ENCODE assay signal across 16 cellular contexts in genomic region chrX:46703980-46704379, GRCh38. TPM values are rescaled to one million over a fixed set of nuclear protein-coding genes. Genes with fewer than 3 reads are reported as not detected.
DNase-seq lines count a peak whose midpoint lies in the region; ATAC-seq, FAIRE-seq and TF ChIP-seq lines count a peak whose summit lies in the region.
"Had no signal": no experiment of that assay in that cellular context is flagged by ENCODE, and none has a peak within 500 bp of the region (broad histone marks: within the 10 kb centered on the region; RNA-seq: fewer than 3 reads in every experiment).

No MANE protein-coding gene starts in this region.

- TF ChIP-seq CTCF in AG10803 (conservative IDR thresholded peaks at IDR 0.05; ENCODE audit: low read length) = no peak

- ATAC-seq in HG03066 (IDR thresholded peaks at IDR 0.05; ENCODE audit: low read depth, unreplicated experiment) = peak; percentile 43
- ATAC-seq in GM21786 (IDR thresholded peaks at IDR 0.05; ENCODE audit: unreplicated experiment) = no peak
- ATAC-seq: pancreas had no signal

- no peaks in the 10 kb centered on the region for H4K20me1 ChIP-seq in Karpas-422 (ENCODE audit: insufficient read depth, low read depth, low read length)

- CTCF ChIA-PET in HEK293T (lab: Yijun Ruan, JAX) = no interaction called here

- no peaks in the 10 kb centered on the region for H3K9me2 ChIP-seq in Karpas-422 (replicated peaks; ENCODE audit: insufficient read depth, low read length)

- no peaks in the 10 kb centered on the region for H3K36me3 ChIP-seq in adipocyte (ENCODE audit: control insufficient read depth, insufficient read depth, low read length, severe bottlenecking)
- no peaks in the 10 kb centered on the region for H3K36me3 ChIP-seq in Karpas-422 (ENCODE audit: insufficient read depth, low read length)
- H3K36me3 ChIP-seq: pancreas had no signal

- peaks cover 6% of the 10 kb centered on the region for H3K4me1 ChIP-seq in adipocyte (ENCODE audit: control insufficient read depth, insufficient read depth, low read length)
- H3K4me1 ChIP-seq in Karpas-422 (ENCODE audit: low read length) = no peaks in the 10 kb centered on the region
- H3K4me1 ChIP-seq: pancreas had no signal

- peak; percentile 45 for DNase-seq in AG10803 (ENCODE audit: low read depth)
- no peak for DNase-seq in GM12892 (ENCODE audit: insufficient read length)
- peak; percentile 11 for DNase-seq in adipocyte (ENCODE audit: low read depth)
- DNase-seq in Karpas-422 = no peak
- no peak for DNase-seq in HEK293T (ENCODE audit: extremely low spot score)
- DNase-seq in dedifferentiated amniotic fluid mesenchymal stem cell (ENCODE audit: extremely low spot score) = no peak
- DNase-seq: cerebellar nuclear complex, DMS 273 treated with DMSO at 0.1 percent for 48 hours, IMR-90, NCI-H1048, pancreas, SIG-M5 had no signal

- no peak overlapping the region for H3K4me3 ChIP-seq in AG10803 (ENCODE audit: low read length)
- H3K4me3 ChIP-seq in adipocyte (ENCODE audit: low read length) = no peak overlapping the region
- no peak overlapping the region for H3K4me3 ChIP-seq in Karpas-422 (ENCODE audit: low read length)
- H3K4me3 ChIP-seq: pancreas had no signal

- H3K9me3 ChIP-seq in adipocyte (ENCODE audit: control insufficient read depth, low read length) = no peaks in the 10 kb centered on the region
- H3K9me3 ChIP-seq in Karpas-422 (ENCODE audit: low read length) = no peaks in the 10 kb centered on the region
- H3K9me3 ChIP-seq: pancreas had no signal

- H3K9ac ChIP-seq in adipocyte (ENCODE audit: low read length) (no peak overlapping the region), Karpas-422 (ENCODE audit: low read length) (no peak overlapping the region)

- H2AFZ ChIP-seq in Karpas-422 (ENCODE audit: low read length) = no peak overlapping the region

- no peak overlapping the region for H3K27ac ChIP-seq in Karpas-422 (ENCODE audit: low read length)
- H3K27ac ChIP-seq: epithelial cell of prostate, pancreas had no signal

- no peak overlapping the region for H3K4me2 ChIP-seq in Karpas-422 (ENCODE audit: low read depth, low read length, poor library complexity, severe bottlenecking)

- FAIRE-seq in GM12892 (lab: Jason Lieb, UNC) = peak; percentile 99
- FAIRE-seq: keratinocyte, pancreas had no signal

- 0 out of 2 replicates have a peak, but pooled peaks have one; percentile 25 for TF ChIP-seq POLR2A in GM12892 (IDR thresholded peaks at IDR 0.05; ENCODE audit: low read depth, low read length)

- no peaks in the 10 kb centered on the region for H3K27me3 ChIP-seq in adipocyte (replicated peaks; ENCODE audit: control insufficient read depth, insufficient read depth, low read length)
- H3K27me3 ChIP-seq in Karpas-422 (ENCODE audit: low read length) = no peaks in the 10 kb centered on the region
- H3K27me3 ChIP-seq: pancreas had no signal

- no peaks in the 10 kb centered on the region for H3K79me2 ChIP-seq in Karpas-422 (ENCODE audit: low read length)

- POLR2A ChIA-PET in HEK293T (lab: Yijun Ruan, JAX) = no interaction called here

TF ChIP-seq in HEK293T, 16 proteins besides CTCF, POLR2A, EP300 and RAD21:
- TF ChIP-seq ELF4 (IDR thresholded peaks at IDR 0.05) (no peak), BHLHE40 (IDR thresholded peaks at IDR 0.05; ENCODE audit: borderline replicate concordance) (no peak), TARDBP (IDR thresholded peaks at IDR 0.05) (no peak), SUZ12 (IDR thresholded peaks at IDR 0.05) (no peak), ZNF384 (IDR thresholded peaks at IDR 0.05) (no peak), NFRKB (IDR thresholded peaks at IDR 0.05) (no peak), LEF1 (IDR thresholded peaks at IDR 0.05; ENCODE audit: borderline replicate concordance) (no peak), FOXK2 (IDR thresholded peaks at IDR 0.05) (no peak), FOXA1 (IDR thresholded peaks at IDR 0.05) (no peak), FOXM1 (IDR thresholded peaks at IDR 0.05; ENCODE audit: borderline replicate concordance) (no peak), ARNT (IDR thresholded peaks at IDR 0.05) (no peak)

RNA-seq across cellular contexts. Expression of gene SLC9A7, which starts 54.9 kb away (rescaled TPM):
- 23.1 TPM for polyA plus RNA-seq in GM12892 (2012; ENCODE audit: missing spikeins)
- total RNA-seq in Karpas-422 (2014; rRNA removed; shearing (Covaris generic); ENCODE audit: low replicate concordance) = under 0.01 TPM in 1 of 2 replicates, not detected in the other

Comparison
In these comparisons a context has a peak if more than half of its experiments do, and no peak if none do; other contexts are left out.
1. DNase-seq: peak in AG10803 (single experiment) and adipocyte (single experiment); none in GM12892 (single experiment), Karpas-422 (single experiment), HEK293T (single experiment) and dedifferentiated amniotic fluid mesenchymal stem cell (single experiment).